Comparison of ENCODE assay signal across 8 cellular contexts in the genomic region with DNA sequence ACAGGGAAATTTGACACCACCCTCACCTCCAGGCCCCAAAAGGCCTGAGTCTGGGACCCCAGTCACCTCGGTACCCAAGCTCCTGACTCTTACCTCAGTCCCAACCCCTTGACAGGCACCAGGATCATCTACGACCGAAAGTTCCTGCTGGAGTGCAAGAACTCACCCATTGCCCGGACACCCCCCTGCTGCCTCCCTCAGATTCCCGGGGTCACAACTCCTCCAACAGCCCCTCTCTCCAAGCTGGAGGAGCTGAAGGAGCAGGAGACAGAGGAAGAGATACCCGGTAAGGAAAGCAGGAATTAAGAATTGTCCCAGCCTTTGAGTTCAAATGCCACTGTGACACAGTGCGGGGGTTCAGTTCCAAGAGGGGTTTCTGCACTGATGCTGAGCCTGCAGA. TPM values are rescaled to one million over a fixed set of nuclear protein-coding genes. Genes with fewer than 3 reads are reported as not detected.
A peak's percentile ranks its signal among the peaks of the same experiment; 100 is the strongest.
DNase-seq lines count a peak whose midpoint lies in the region; ATAC-seq and TF ChIP-seq lines count a peak whose summit lies in the region.

No MANE protein-coding gene starts in this region.

- peaks cover 31 to 50% of the 10 kb centered on the region in 2 donors for H3K4me1 ChIP-seq in adrenal gland (replicated peaks in 1 of 2)
- peaks cover 4% of the 10 kb centered on the region for H3K4me1 ChIP-seq in mesendoderm (ENCODE audit: control insufficient read depth, low read depth, low read length)
- peaks cover 9% of the 10 kb centered on the region for H3K4me1 ChIP-seq in thymus (ENCODE audit: control insufficient read depth, insufficient read depth, low read length)

- intact Hi-C loops in adrenal gland (cut with DNase I) = loop anchor here in 1 of 2 donors (10.0 kb wide), 1 partner anchor 146 kb away; a partner anchor contains a TSS

- H3K79me2 ChIP-seq in mesendoderm (ENCODE audit: control insufficient read depth, insufficient read depth, low read length) = peaks cover 3% of the 10 kb centered on the region

- no peak overlapping the region for H2BK120ac ChIP-seq in mesendoderm (ENCODE audit: low read depth, low read length)

- no peak overlapping the region for H4K5ac ChIP-seq in mesendoderm (ENCODE audit: low read length)

- H3K27me3 Mint-ChIP-seq in activated T-cell treated with anti-CD3 and anti-CD28 coated beads, Interleukin-2, amount 50 U/mL, for 4 hours (ENCODE audit: low read depth) = no peaks in the 10 kb centered on the region

- H3K9me3 Mint-ChIP-seq in activated T-cell treated with anti-CD3 and anti-CD28 coated beads, Interleukin-2, amount 50 U/mL, for 4 hours = no peaks in the 10 kb centered on the region

- H3K27me3 ChIP-seq in adrenal gland = no peaks in the 10 kb centered on the region
- H3K27me3 ChIP-seq in mesendoderm (ENCODE audit: insufficient read depth, low read length, poor library complexity) = no peaks in the 10 kb centered on the region
- H3K27me3 ChIP-seq in thymus (ENCODE audit: control insufficient read depth, insufficient read depth) = no peaks in the 10 kb centered on the region

- H3K4me2 ChIP-seq in mesendoderm (ENCODE audit: low read length) = no peak overlapping the region

- H2BK15ac ChIP-seq in mesendoderm (replicated peaks; ENCODE audit: low read depth) = no peak overlapping the region

- H3K27ac ChIP-seq in adrenal gland (peak overlapping the region; percentile 85 to 99 (median 99)), mesendoderm (ENCODE audit: low read depth, low read length) (no peak overlapping the region), thymus (ENCODE audit: low read depth) (peak overlapping the region; percentile 92)

- peaks cover 5% of the 10 kb centered on the region for H3K79me1 ChIP-seq in mesendoderm (ENCODE audit: low read length)

- H3K4ac ChIP-seq in mesendoderm (ENCODE audit: low read depth, low read length) = no peak overlapping the region

- H4K8ac ChIP-seq in mesendoderm (ENCODE audit: low read depth, low read length) = no peak overlapping the region

- peaks cover 30% of the 10 kb centered on the region for H3K36me3 Mint-ChIP-seq in activated T-cell treated with anti-CD3 and anti-CD28 coated beads, Interleukin-2, amount 50 U/mL, for 4 hours (ENCODE audit: insufficient read depth)

- no peak for ATAC-seq in activated T-cell treated with anti-CD3 and anti-CD28 coated beads, Interleukin-2, amount 50 U/mL, for 4 hours

- 81 to 92% (median 84%) methylated on average over 5 to 7 of the region's 7 CpGs for WGBS in adrenal gland, 4 donors
- WGBS in mesendoderm (ENCODE audit: extremely low coverage, insufficient coverage, low lambda C conversion rate) = no CpG with 5 or more reads among the region's 7 CpGs
- 99% methylated on average over 7 of the region's 7 CpGs for WGBS in thymus

- peaks cover 40% of the 10 kb centered on the region for H3K4me1 Mint-ChIP-seq in activated T-cell treated with anti-CD3 and anti-CD28 coated beads, Interleukin-2, amount 50 U/mL, for 4 hours (ENCODE audit: low read depth)

- H3K36me3 ChIP-seq in adrenal gland (replicated peaks in 1 of 2) (peaks cover 0 to 43% of the 10 kb centered on the region in 2 donors), mesendoderm (ENCODE audit: control insufficient read depth, insufficient read depth, low read length) (peaks cover 4% of the 10 kb centered on the region), thymus (ENCODE audit: control insufficient read depth, insufficient read depth) (peaks cover 27% of the 10 kb centered on the region)

- H3K9ac ChIP-seq in mesendoderm (ENCODE audit: low read length) = peak overlapping the region; percentile 54

- H3K9me3 ChIP-seq in adrenal gland (replicated peaks in 1 of 3) (no peaks in the 10 kb centered on the region), thymus (ENCODE audit: control insufficient read depth) (no peaks in the 10 kb centered on the region)

- no peak for DNase-seq in activated T-cell treated with anti-CD3 and anti-CD28 coated beads, Interleukin-2, amount 50 U/mL, for 4 hours
- no peak for DNase-seq in activated T-cell treated with anti-CD3 and anti-CD28 coated beads, Interleukin-2, amount 50 U/mL, for 1 hour
- DNase-seq in adrenal gland (peak in 1 of 7 donors; percentile 58), mesendoderm (no peak), germinal center (ENCODE audit: low spot score) (no peak), amygdala (lab: John Stamatoyannopoulos, UW) (no peak), NCI-H524 (lab: John Stamatoyannopoulos, UW) (no peak)

- no peak overlapping the region for H3K18ac ChIP-seq in mesendoderm (ENCODE audit: low read length)

- no peak overlapping the region for H2AK5ac ChIP-seq in mesendoderm (ENCODE audit: low read length)

- H3K56ac ChIP-seq in mesendoderm (ENCODE audit: low read length) = no peak overlapping the region

- H3K23ac ChIP-seq in mesendoderm (ENCODE audit: low read length) = no peak overlapping the region

- no peak for TF ChIP-seq POLR2A in adrenal gland (IDR thresholded peaks at IDR 0.05)

- TF ChIP-seq CTCF in adrenal gland (IDR thresholded peaks at IDR 0.05) = no peak

- H2BK5ac ChIP-seq in mesendoderm (ENCODE audit: low read length) = no peak overlapping the region

- H3K4me3 Mint-ChIP-seq in activated T-cell treated with anti-CD3 and anti-CD28 coated beads, Interleukin-2, amount 50 U/mL, for 4 hours = peak overlapping the region; percentile 82

- H3K4me3 ChIP-seq in adrenal gland = peak overlapping the region in 1 of 4 donors; percentile 53
- H3K4me3 ChIP-seq in mesendoderm (ENCODE audit: low read length) = no peak overlapping the region
- H3K4me3 ChIP-seq in thymus (ENCODE audit: low read length) = no peak overlapping the region

RNA-seq across cellular contexts. Expression of a gene that starts 1.3 kb away (rescaled TPM):
- 10 to 100 TPM in 2 of 3 donors, 1 to 10 TPM in 1; 9.4 to 10.8 (median 10.2) TPM for total RNA-seq in activated T-cell treated with anti-CD3 and anti-CD28 coated beads, Interleukin-2, amount 50 U/mL, for 4 hours
- total RNA-seq in adrenal gland = 10 to 100 TPM in 7 of 8 donors, 1 to 10 TPM in 1; 7.3 to 80.5 (median 40.7) TPM
- polyA plus RNA-seq in adrenal gland = 100 to 1,000 TPM in 2 of 3 donors, 1 to 10 TPM in 1; 7.9 to 158 (median 121) TPM
- polyA plus RNA-seq in mesendoderm (2013, experiment 1 of 2) = 13.5 TPM
- polyA plus RNA-seq in mesendoderm (2013, experiment 2 of 2) = 13.7 TPM
- polyA plus RNA-seq in thymus = 48.7 TPM

RNA-seq across cellular contexts. Expression of a gene that starts 8.5 kb away (rescaled TPM):
- 10 to 100 TPM; 57.6 to 68.6 (median 67.7) TPM for total RNA-seq in activated T-cell treated with anti-CD3 and anti-CD28 coated beads, Interleukin-2, amount 50 U/mL, for 4 hours
- 100 to 1,000 TPM in 1 of 8 donors, 10 to 100 TPM in 7; 31.3 to 156 (median 45.0) TPM for total RNA-seq in adrenal gland
- polyA plus RNA-seq in adrenal gland (100 to 1,000 TPM in 2 of 3 donors, 10 to 100 TPM in 1; 96.3 to 115 (median 101) TPM), thymus (46.3 TPM)
- polyA plus RNA-seq in mesendoderm (2013, experiment 1 of 2) = 33.0 TPM
- polyA plus RNA-seq in mesendoderm (2013, experiment 2 of 2) = 33.3 TPM

RNA-seq across cellular contexts. Expression of a gene that starts 15.6 kb away (rescaled TPM):
- total RNA-seq in activated T-cell treated with anti-CD3 and anti-CD28 coated beads, Interleukin-2, amount 50 U/mL, for 4 hours = 10 to 100 TPM in 1 of 3 donors, 1 to 10 TPM in 2; 8.0 to 10.4 (median 9.2) TPM
- 10 to 100 TPM; 14.0 to 61.2 (median 36.1) TPM for total RNA-seq in adrenal gland
- polyA plus RNA-seq in adrenal gland (100 to 1,000 TPM in 2 of 3 donors, 10 to 100 TPM in 1; 25.6 to 163 (median 142) TPM), thymus (51.2 TPM)
- polyA plus RNA-seq in mesendoderm (2013, experiment 1 of 2) = 5.6 TPM
- polyA plus RNA-seq in mesendoderm (2013, experiment 2 of 2) = 4.8 TPM

RNA-seq across cellular contexts. Expression of a gene that starts 15.8 kb away (rescaled TPM):
- total RNA-seq in activated T-cell treated with anti-CD3 and anti-CD28 coated beads, Interleukin-2, amount 50 U/mL, for 4 hours = 100 to 1,000 TPM; 149 to 163 (median 155) TPM
- 100 to 1,000 TPM in 3 of 8 donors, 10 to 100 TPM in 5; 73.8 to 133 (median 90.2) TPM for total RNA-seq in adrenal gland
- polyA plus RNA-seq in adrenal gland (100 to 1,000 TPM in 1 of 3 donors, 10 to 100 TPM in 2; 42.1 to 135 (median 45.0) TPM), thymus (28.0 TPM)
- polyA plus RNA-seq in mesendoderm (2013, experiment 1 of 2) = 96.0 TPM
- 90.8 TPM for polyA plus RNA-seq in mesendoderm (2013, experiment 2 of 2)
